In genomic region chr12:57593187-57593586, GRCh38 we compare ENCODE assay signal across 18 cellular contexts. TPM values are rescaled to one million over a fixed set of nuclear protein-coding genes. Genes with fewer than 3 reads are reported as not detected.
DNase-seq lines count a peak whose midpoint lies in the region; ATAC-seq and TF ChIP-seq lines count a peak whose summit lies in the region.
"Had no signal": no experiment of that assay in that cellular context is flagged by ENCODE, and none has a peak within 500 bp of the region (broad histone marks: within the 10 kb centered on the region; RNA-seq: fewer than 3 reads in every experiment).

No MANE protein-coding gene starts in this region.

- BruUV-seq in mammary epithelial cell (replicated peaks; lab: Mats Ljungman, UMichigan): no TSS peak
- TSS peak; percentile 63 for BruUV-seq in Panc1 (replicated peaks; lab: Mats Ljungman, UMichigan)

- no peaks in the 10 kb centered on the region for H4K20me1 ChIP-seq in mammary epithelial cell (ENCODE audit: insufficient read depth, low read length)
- no peaks in the 10 kb centered on the region for H4K20me1 ChIP-seq in hepatocyte (ENCODE audit: insufficient read depth, poor library complexity, severe bottlenecking)

- intact Hi-C loops in mammary epithelial cell (cut with micrococcal nuclease) (no loop called here), breast epithelium (cut with DNase I; ENCODE audit: low total_unique reads) (no loop called here), Panc1 (cut with micrococcal nuclease; ENCODE audit: unreplicated experiment) (no loop called here)

- H3K4me1 ChIP-seq in mammary epithelial cell (ENCODE audit: insufficient read depth, low read length) (peaks cover 22% of the 10 kb centered on the region), breast epithelium (peaks cover 0 to 10% of the 10 kb centered on the region in 2 donors), Panc1 (ENCODE audit: control insufficient read depth, insufficient read depth, low read length) (peaks cover 15% of the 10 kb centered on the region), hepatocyte (ENCODE audit: insufficient read depth) (no peaks in the 10 kb centered on the region), Peyer's patch (peaks cover 0 to 17% (median 2%) of the 10 kb centered on the region in 4 donors)

- H3K36me3 ChIP-seq in mammary epithelial cell (ENCODE audit: insufficient read depth, low read length) (peaks cover 3% of the 10 kb centered on the region), breast epithelium (no peaks in the 10 kb centered on the region), Panc1 (ENCODE audit: control insufficient read depth, insufficient read depth, low read length) (peaks cover 3% of the 10 kb centered on the region; the same call in 1 of the 2 replicates), hepatocyte (replicated peaks; ENCODE audit: insufficient read depth, low read depth) (no peaks in the 10 kb centered on the region), Peyer's patch (peaks cover 0 to 33% (median 0%) of the 10 kb centered on the region in 3 donors)
- H3K36me3 ChIP-seq: MG63 had no signal

- TF ChIP-seq POLR2A in breast epithelium (IDR thresholded peaks at IDR 0.05) (no peak), Peyer's patch (IDR thresholded peaks at IDR 0.05) (no peak)

- in situ Hi-C loops in mammary epithelial cell (cut with MboI; ENCODE audit: low sequenced_read_pairs in 2 of 2): no loop called here
- in situ Hi-C loops in Panc1 (cut with HindIII; ENCODE audit: low pct_unique_long_range_greater_than_20kb, low sequenced_read_pairs): no loop called here

- no peak for ATAC-seq in Panc1
- ATAC-seq in GM18870 (IDR thresholded peaks at IDR 0.05; ENCODE audit: unreplicated experiment): no peak
- ATAC-seq: A549, HepG2 had no signal

- H3K79me2 ChIP-seq in mammary epithelial cell (ENCODE audit: insufficient read depth, low read length) (peaks cover 33% of the 10 kb centered on the region), hepatocyte (peaks cover 30% of the 10 kb centered on the region)

- H3K4me3 Mint-ChIP-seq in type B pancreatic cell: peak overlapping the region; percentile 95

- H3K27ac ChIP-seq in mammary epithelial cell (ENCODE audit: insufficient read depth, low read depth, low read length) (no peak overlapping the region), breast epithelium (no peak overlapping the region), Panc1 (ENCODE audit: low read length) (no peak overlapping the region), hepatocyte (no peak overlapping the region), Peyer's patch (no peak overlapping the region)
- H3K27ac ChIP-seq: A549, C4-2B, KMS-11, SJSA1 had no signal

- CTCF ChIA-PET in mammary epithelial cell (lab: Charles Lee; ENCODE audit: low non-redundant PET): no interaction called here
- CTCF ChIA-PET in Panc1 (lab: Charles Lee): no interaction called here

- no peaks in the 10 kb centered on the region for H3K9me3 ChIP-seq in mammary epithelial cell (replicated peaks; ENCODE audit: insufficient read depth, low read length)
- H3K9me3 ChIP-seq in breast epithelium: no peaks in the 10 kb centered on the region
- no peaks in the 10 kb centered on the region for H3K9me3 ChIP-seq in Panc1 (ENCODE audit: control insufficient read depth, insufficient read depth, low read depth, low read length)
- H3K9me3 ChIP-seq in hepatocyte (ENCODE audit: low read depth): no peaks in the 10 kb centered on the region
- H3K9me3 ChIP-seq in Peyer's patch: no peaks in the 10 kb centered on the region
- H3K9me3 ChIP-seq: A549, MG63 had no signal

- TF ChIP-seq CTCF in mammary epithelial cell (conservative IDR thresholded peaks at IDR 0.05 in 1 of 2, IDR thresholded peaks at IDR 0.05 in 1 of 2; ENCODE audit: extremely low read depth in 1 of 2, insufficient read depth in 1 of 2, low read depth in 1 of 2, low read length in 2 of 2) (no peak), breast epithelium (IDR thresholded peaks at IDR 0.05) (no peak), Panc1 (IDR thresholded peaks at IDR 0.05) (no peak), hepatocyte (IDR thresholded peaks at IDR 0.05; ENCODE audit: poor library complexity) (no peak), type B pancreatic cell (conservative IDR thresholded peaks at IDR 0.05) (no peak), Peyer's patch (IDR thresholded peaks at IDR 0.05) (no peak)

- peak overlapping the region; percentile 93 for H3K4me2 ChIP-seq in mammary epithelial cell (ENCODE audit: insufficient read depth, low read depth, low read length)
- H3K4me2 ChIP-seq in hepatocyte: peak overlapping the region; percentile 89

- no peaks in the 10 kb centered on the region for H3K27me3 ChIP-seq in mammary epithelial cell (ENCODE audit: insufficient read depth, low read length)
- no peaks in the 10 kb centered on the region for H3K27me3 ChIP-seq in breast epithelium
- H3K27me3 ChIP-seq in Panc1 (ENCODE audit: control insufficient read depth, insufficient read depth, low read length): no peaks in the 10 kb centered on the region
- peaks cover 5% of the 10 kb centered on the region for H3K27me3 ChIP-seq in hepatocyte
- no peaks in the 10 kb centered on the region for H3K27me3 ChIP-seq in Peyer's patch
- H3K27me3 ChIP-seq: MG63 had no signal

- peaks cover 4% of the 10 kb centered on the region for H3K27me3 Mint-ChIP-seq in type B pancreatic cell

- H2AFZ ChIP-seq in mammary epithelial cell (ENCODE audit: low read depth, low read length) (no peak overlapping the region), hepatocyte (no peak overlapping the region)

- H3K27ac Mint-ChIP-seq in type B pancreatic cell: no peak overlapping the region

- no peaks in the 10 kb centered on the region for H3K9me3 Mint-ChIP-seq in type B pancreatic cell

- peaks cover 10% of the 10 kb centered on the region for H3K36me3 Mint-ChIP-seq in type B pancreatic cell

- POLR2A ChIA-PET in Panc1 (lab: Charles Lee): no interaction called here

- dilution Hi-C loops in mammary epithelial cell (cut with HindIII; ENCODE audit: low sequenced_read_pairs): no loop called here

- no peak for DNase-seq in mammary epithelial cell
- no peak for DNase-seq in breast epithelium (ENCODE audit: low spot score in 2 of 2)
- no peak for DNase-seq in Panc1 (ENCODE audit: low read depth, low spot score)
- no peak for DNase-seq in hepatocyte (ENCODE audit: low spot score)
- no peak for DNase-seq in type B pancreatic cell (ENCODE audit: extremely low spot score, unreplicated experiment)
- DNase-seq in Peyer's patch: no peak
- DNase-seq in NCI-H1105 treated with DMSO at 0.1 percent for 48 hours (lab: John Stamatoyannopoulos, UW): no peak
- DNase-seq: GOT3, MG63, NCI-H1105, NCI-H187, NCI-H748 treated with DMSO at 0.1 percent for 48 hours had no signal

- no peak overlapping the region for H3K9ac ChIP-seq in mammary epithelial cell (ENCODE audit: insufficient read depth, low read length)
- H3K9ac ChIP-seq: KMS-11 had no signal

- no peak overlapping the region for H3K4me3 ChIP-seq in mammary epithelial cell (replicated peaks in 1 of 3; ENCODE audit: insufficient read depth in 1 of 3, low read depth in 2 of 3, low read length in 3 of 3)
- no peak overlapping the region for H3K4me3 ChIP-seq in breast epithelium
- no peak overlapping the region for H3K4me3 ChIP-seq in Panc1 (ENCODE audit: low read depth in 2 of 2, low read length in 2 of 2)
- no peak overlapping the region for H3K4me3 ChIP-seq in hepatocyte
- no peak overlapping the region for H3K4me3 ChIP-seq in Peyer's patch
- H3K4me3 ChIP-seq: A549, MG63, SJSA1 had no signal

- H3K9me2 ChIP-seq in hepatocyte (replicated peaks; ENCODE audit: insufficient read depth): no peaks in the 10 kb centered on the region

- peaks cover 16% of the 10 kb centered on the region for H3K4me1 Mint-ChIP-seq in type B pancreatic cell (ENCODE audit: unreplicated experiment)

- WGBS in mammary epithelial cell (ENCODE audit: low coverage, missing lambda C conversion rate): 82% methylated on average over 3 of the region's 4 CpGs
- 78% methylated on average over 4 of the region's 4 CpGs for WGBS in hepatocyte (ENCODE audit: low lambda C conversion rate, missing lambda C conversion rate)

RNA-seq across cellular contexts. Expression of gene PIP4K2C, which starts 2.2 kb away (rescaled TPM):
- total RNA-seq in mammary epithelial cell: 100 to 1,000 TPM in 1 of 2 donors, 10 to 100 TPM in 1; 89.0 to 111 TPM
- polyA plus RNA-seq in mammary epithelial cell: 79.6 TPM
- 167 TPM for polyA minus RNA-seq in mammary epithelial cell
- 10 to 100 TPM; 13.8 to 26.9 (median 24.6) TPM for total RNA-seq in breast epithelium
- total RNA-seq in Panc1 (2021; ENCODE audit: unreplicated experiment): 62.6 TPM
- 41.7 TPM for polyA plus RNA-seq in Panc1 (2012; ENCODE audit: insufficient read length)
- 30.0 and 41.6 TPM in 2 replicates for total RNA-seq in hepatocyte
- polyA plus RNA-seq in hepatocyte: 32.3 and 34.2 TPM in 2 replicates
- total RNA-seq in type B pancreatic cell (ENCODE audit: low replicate concordance): 27.6 and 35.6 TPM in 2 replicates
- 10 to 100 TPM in 3 of 4 donors, 1 to 10 TPM in 1; 9.1 to 52.6 (median 37.9) TPM for total RNA-seq in Peyer's patch

RNA-seq across cellular contexts. Expression of gene DTX3, which starts 11.4 kb away (rescaled TPM):
- total RNA-seq in mammary epithelial cell (1 to 10 TPM; 1.6 to 8.8 TPM), breast epithelium (10 to 100 TPM in 2 of 3 donors, 1 to 10 TPM in 1; 3.0 to 35.1 (median 25.9) TPM), Panc1 (2021; ENCODE audit: unreplicated experiment) (37.8 TPM), hepatocyte (17.7 and 19.9 TPM in 2 replicates), type B pancreatic cell (ENCODE audit: low replicate concordance) (21.5 and 65.5 TPM in 2 replicates), Peyer's patch (10 to 100 TPM in 3 of 4 donors, 1 to 10 TPM in 1; 4.2 to 15.7 (median 11.5) TPM)
- polyA plus RNA-seq in mammary epithelial cell (2.9 TPM), hepatocyte (31.2 and 42.9 TPM in 2 replicates)
- polyA minus RNA-seq in mammary epithelial cell: 1.2 TPM
- 55.1 TPM for polyA plus RNA-seq in Panc1 (2012; ENCODE audit: insufficient read length)

RNA-seq across cellular contexts. Expression of gene ARHGEF25, which starts 18.0 kb away (rescaled TPM):
- total RNA-seq in mammary epithelial cell (1 to 10 TPM; 2.6 to 6.3 TPM), breast epithelium (10 to 100 TPM in 2 of 3 donors, 1 to 10 TPM in 1; 8.3 to 28.2 (median 19.2) TPM), Panc1 (2021; ENCODE audit: unreplicated experiment) (10.5 TPM), hepatocyte (9.0 and 12.6 TPM in 2 replicates), type B pancreatic cell (ENCODE audit: low replicate concordance) (4.7 and 34.6 TPM in 2 replicates), Peyer's patch (10 to 100 TPM in 2 of 4 donors, 1 to 10 TPM in 2; 5.1 to 44.6 (median 8.7) TPM)
- polyA plus RNA-seq in mammary epithelial cell (1.3 TPM), hepatocyte (0.29 and 1.3 TPM in 2 replicates)
- not detected for polyA minus RNA-seq in mammary epithelial cell
- 25.5 TPM for polyA plus RNA-seq in Panc1 (2012; ENCODE audit: insufficient read length)

RNA-seq across cellular contexts. Expression of gene B4GALNT1, which starts 39.8 kb away (rescaled TPM):
- total RNA-seq in mammary epithelial cell: 10 to 100 TPM in 1 of 2 donors, 1 to 10 TPM in 1; 8.0 to 13.4 TPM
- polyA plus RNA-seq in mammary epithelial cell: 10.8 TPM
- 36.0 TPM for polyA minus RNA-seq in mammary epithelial cell
- total RNA-seq in breast epithelium: 1 to 10 TPM; 1.1 to 2.6 (median 1.2) TPM
- 48.6 TPM for total RNA-seq in Panc1 (2021; ENCODE audit: unreplicated experiment)
- 44.0 TPM for polyA plus RNA-seq in Panc1 (2012; ENCODE audit: insufficient read length)
- total RNA-seq in hepatocyte: 0.24 and 0.97 TPM in 2 replicates
- polyA plus RNA-seq in hepatocyte: 0.97 and 1.2 TPM in 2 replicates
- 0.64 and 5.9 TPM in 2 replicates for total RNA-seq in type B pancreatic cell (ENCODE audit: low replicate concordance)
- total RNA-seq in Peyer's patch: under 1 TPM in 1 of 4 donors, not detected in 3; 0.40 TPM

RNA-seq across cellular contexts. Expression of gene KIF5A, which starts 43.3 kb away (rescaled TPM):
- total RNA-seq in mammary epithelial cell (1 to 10 TPM; 1.3 to 2.4 TPM), breast epithelium (1 to 10 TPM in 1 of 3 donors, under 1 TPM in 1, not detected in 1; 0.98 to 1.2 TPM), Panc1 (2021; ENCODE audit: unreplicated experiment) (3.0 TPM), hepatocyte (0.03 and 0.16 TPM in 2 replicates), type B pancreatic cell (ENCODE audit: low replicate concordance) (1.4 and 4.4 TPM in 2 replicates), Peyer's patch (1 to 10 TPM in 2 of 4 donors, under 1 TPM in 2; 0.35 to 2.5 (median 1.4) TPM)
- polyA plus RNA-seq in mammary epithelial cell (0.46 TPM), hepatocyte (0.18 TPM in 2 replicates)
- not detected for polyA minus RNA-seq in mammary epithelial cell
- polyA plus RNA-seq in Panc1 (2012; ENCODE audit: insufficient read length): 3.1 TPM
